ENCODE assay signal across 19 cellular contexts in the genomic region with DNA sequence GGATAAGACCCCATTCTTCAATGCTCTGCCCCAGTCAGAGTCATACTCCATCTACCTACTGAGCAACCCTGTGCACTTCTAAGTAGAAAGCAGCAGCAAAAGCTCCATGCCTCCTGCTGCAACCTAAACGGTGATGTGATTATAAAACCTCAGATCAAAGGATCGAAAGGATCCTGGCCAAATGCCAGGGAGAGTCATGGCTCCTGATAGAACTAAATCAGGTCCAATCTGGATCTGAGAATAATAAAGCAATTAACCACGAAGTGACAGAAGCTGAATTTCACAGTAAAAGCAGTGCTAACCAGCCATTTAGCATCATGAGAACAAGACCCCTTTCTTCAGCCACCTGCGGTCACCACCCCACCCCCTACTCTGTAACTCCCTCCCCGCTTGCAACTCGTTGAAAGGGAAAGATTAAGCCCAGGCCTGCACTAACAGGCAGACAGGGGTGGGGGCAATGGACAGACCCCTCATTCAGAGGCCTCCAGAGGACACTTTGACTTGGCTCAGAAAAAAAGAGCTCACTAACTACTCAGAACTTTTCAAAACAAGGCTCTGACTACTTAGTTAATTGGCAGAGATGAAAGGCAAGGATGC.
A peak's percentile ranks its signal among the peaks of the same experiment; 100 is the strongest.
DNase-seq lines count a peak whose midpoint lies in the region; ATAC-seq and TF ChIP-seq lines count a peak whose summit lies in the region.
"Had no signal": no experiment of that assay in that cellular context is flagged by ENCODE, and none has a peak within 500 bp of the region (broad histone marks: within the 10 kb centered on the region; RNA-seq: fewer than 3 reads in every experiment).

No MANE protein-coding gene starts in this region.

- no peak for TF ChIP-seq CTCF in WTC11 (IDR thresholded peaks at IDR 0.05)
- no peak for TF ChIP-seq CTCF in gastrocnemius medialis (IDR thresholded peaks at IDR 0.05 in 4 of 5, conservative IDR thresholded peaks at IDR 0.05 in 1 of 5)

- in situ Hi-C loops in gastrocnemius medialis (cut with MboI; ENCODE audit: low sequenced_read_pairs in 4 of 4) = no loop called here

- H3K36me3 Mint-ChIP-seq in WTC11 = peaks cover under 1% of the 10 kb centered on the region; the same call in 1 of the 2 replicates
- no peaks in the 10 kb centered on the region for H3K36me3 Mint-ChIP-seq in activated CD4-positive, alpha-beta memory T cell treated with anti-CD3 and anti-CD28 coated beads for 36 hours
- H3K36me3 Mint-ChIP-seq: CD8-positive, alpha-beta memory T cell had no signal

- H3K36me3 ChIP-seq in gastrocnemius medialis = no peaks in the 10 kb centered on the region
- H3K36me3 ChIP-seq: heart left ventricle had no signal

- no peaks in the 10 kb centered on the region for H3K9me3 ChIP-seq in gastrocnemius medialis
- H3K9me3 ChIP-seq: A549, psoas muscle had no signal

- H3K27ac ChIP-seq in gastrocnemius medialis = no peak overlapping the region
- H3K27ac ChIP-seq: A549, heart left ventricle, psoas muscle had no signal

- H3K4me3 ChIP-seq in gastrocnemius medialis = no peak overlapping the region
- H3K4me3 ChIP-seq: A549, heart left ventricle, psoas muscle had no signal

- H3K4me1 Mint-ChIP-seq in WTC11 = peaks cover 6% of the 10 kb centered on the region; the same call in 1 of the 2 replicates
- H3K4me1 Mint-ChIP-seq in activated CD4-positive, alpha-beta memory T cell treated with anti-CD3 and anti-CD28 coated beads for 36 hours (ENCODE audit: low read depth) = no peaks in the 10 kb centered on the region
- H3K4me1 Mint-ChIP-seq: CD8-positive, alpha-beta memory T cell had no signal

- TF ChIP-seq POLR2A in gastrocnemius medialis (IDR thresholded peaks at IDR 0.05) = no peak

- intact Hi-C loops in gastrocnemius medialis (cut with DNase I; ENCODE audit: low total_unique reads) = no loop called here
- intact Hi-C loops in activated CD4-positive, alpha-beta memory T cell treated with anti-CD3 and anti-CD28 coated beads for 36 hours (cut with micrococcal nuclease) = no loop called here

- H3K4me1 ChIP-seq in gastrocnemius medialis = no peaks in the 10 kb centered on the region
- H3K4me1 ChIP-seq: A549, heart left ventricle, psoas muscle had no signal

- CTCF ChIA-PET in WTC11 (lab: Charles Lee) = no interaction called here
- CTCF ChIA-PET in activated CD4-positive, alpha-beta memory T cell treated with anti-CD3 and anti-CD28 coated beads for 36 hours (lab: Charles Lee) = no interaction called here

- no peak overlapping the region for H3K27ac Mint-ChIP-seq in WTC11
- H3K27ac Mint-ChIP-seq in activated CD4-positive, alpha-beta memory T cell treated with anti-CD3 and anti-CD28 coated beads for 36 hours = no peak overlapping the region
- H3K27ac Mint-ChIP-seq: CD8-positive, alpha-beta memory T cell had no signal

- no peaks in the 10 kb centered on the region for H3K27me3 Mint-ChIP-seq in WTC11 (ENCODE audit: low read depth)
- no peaks in the 10 kb centered on the region for H3K27me3 Mint-ChIP-seq in activated CD4-positive, alpha-beta memory T cell treated with anti-CD3 and anti-CD28 coated beads for 36 hours
- H3K27me3 Mint-ChIP-seq: CD8-positive, alpha-beta memory T cell had no signal

- peak in 2 of 3 experiments; percentile 16 to 78 for DNase-seq in NCI-H1417 (lab: John Stamatoyannopoulos, UW)
- no peak for DNase-seq in NCI-H1417 treated with DMSO at 0.1 percent for 48 hours (lab: John Stamatoyannopoulos, UW)
- DNase-seq in NCI-H2227 (lab: John Stamatoyannopoulos, UW; ENCODE audit: unreplicated experiment) = peak; percentile 86
- DNase-seq in WTC11 (ENCODE audit: low spot score) = no peak
- peak; percentile 21 for DNase-seq in retina
- no peak for DNase-seq in gastrocnemius medialis
- no peak for DNase-seq in activated CD4-positive, alpha-beta memory T cell treated with anti-CD3 and anti-CD28 coated beads for 36 hours
- DNase-seq: activated effector memory CD4-positive, alpha-beta T cell treated with anti-CD3 and anti-CD28 coated beads, Interleukin-2, amount 50 U/mL, for 16 hours; CD8-positive, alpha-beta memory T cell; cerebellar nuclear complex; heart left ventricle; NCI-H226; psoas muscle; stimulated activated CD8-positive, alpha-beta memory T cell treated with anti-CD3 and anti-CD28 coated beads, Interleukin-4, amount 100 ng/mL, for 48 hours; T-helper 1 cell; trophoblast cell had no signal

- H3K4me3 Mint-ChIP-seq in WTC11 = no peak overlapping the region
- no peak overlapping the region for H3K4me3 Mint-ChIP-seq in activated CD4-positive, alpha-beta memory T cell treated with anti-CD3 and anti-CD28 coated beads for 36 hours
- H3K4me3 Mint-ChIP-seq: CD8-positive, alpha-beta memory T cell had no signal

- H3K27me3 ChIP-seq in gastrocnemius medialis = no peaks in the 10 kb centered on the region
- H3K27me3 ChIP-seq: heart left ventricle had no signal

- H3K9me3 Mint-ChIP-seq in WTC11 = peaks cover 17% of the 10 kb centered on the region
- H3K9me3 Mint-ChIP-seq in activated CD4-positive, alpha-beta memory T cell treated with anti-CD3 and anti-CD28 coated beads for 36 hours = no peaks in the 10 kb centered on the region

- POLR2A ChIA-PET in WTC11 (lab: Charles Lee) = no interaction called here
- POLR2A ChIA-PET in activated CD4-positive, alpha-beta memory T cell treated with anti-CD3 and anti-CD28 coated beads for 36 hours (lab: Charles Lee) = no interaction called here

- peak; percentile 32; the same call in 1 of the 2 replicates for ATAC-seq in WTC11
- no peak for ATAC-seq in gastrocnemius medialis
- ATAC-seq in HG03354 (IDR thresholded peaks at IDR 0.05; ENCODE audit: poor library complexity, severe bottlenecking, unreplicated experiment) = no peak
- ATAC-seq: A549, heart left ventricle, Panc1, psoas muscle had no signal

TF ChIP-seq in WTC11, 78 proteins besides CTCF, POLR2A, EP300 and RAD21 (continues in another document):
- no peak for TF ChIP-seq GABPB1 (CRISPR knock-in tag; IDR thresholded peaks at IDR 0.05)
- TF ChIP-seq ZNF671 (CRISPR knock-in tag; IDR thresholded peaks at IDR 0.05) = no peak
- TF ChIP-seq ATF1 (CRISPR knock-in tag; IDR thresholded peaks at IDR 0.05) = no peak
- no peak for TF ChIP-seq NR1H2 (CRISPR knock-in tag; IDR thresholded peaks at IDR 0.05)
- TF ChIP-seq ZNF423 (CRISPR knock-in tag; IDR thresholded peaks at IDR 0.05) = no peak
- TF ChIP-seq, protein P1, sequence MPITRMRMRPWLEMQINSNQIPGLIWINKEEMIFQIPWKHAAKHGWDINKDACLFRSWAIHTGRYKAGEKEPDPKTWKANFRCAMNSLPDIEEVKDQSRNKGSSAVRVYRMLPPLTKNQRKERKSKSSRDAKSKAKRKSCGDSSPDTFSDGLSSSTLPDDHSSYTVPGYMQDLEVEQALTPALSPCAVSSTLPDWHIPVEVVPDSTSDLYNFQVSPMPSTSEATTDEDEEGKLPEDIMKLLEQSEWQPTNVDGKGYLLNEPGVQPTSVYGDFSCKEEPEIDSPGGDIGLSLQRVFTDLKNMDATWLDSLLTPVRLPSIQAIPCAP (CRISPR knock-in tag; IDR thresholded peaks at IDR 0.05) = no peak
- TF ChIP-seq MAX (CRISPR knock-in tag; IDR thresholded peaks at IDR 0.05) = no peak
- TF ChIP-seq, protein P2, sequence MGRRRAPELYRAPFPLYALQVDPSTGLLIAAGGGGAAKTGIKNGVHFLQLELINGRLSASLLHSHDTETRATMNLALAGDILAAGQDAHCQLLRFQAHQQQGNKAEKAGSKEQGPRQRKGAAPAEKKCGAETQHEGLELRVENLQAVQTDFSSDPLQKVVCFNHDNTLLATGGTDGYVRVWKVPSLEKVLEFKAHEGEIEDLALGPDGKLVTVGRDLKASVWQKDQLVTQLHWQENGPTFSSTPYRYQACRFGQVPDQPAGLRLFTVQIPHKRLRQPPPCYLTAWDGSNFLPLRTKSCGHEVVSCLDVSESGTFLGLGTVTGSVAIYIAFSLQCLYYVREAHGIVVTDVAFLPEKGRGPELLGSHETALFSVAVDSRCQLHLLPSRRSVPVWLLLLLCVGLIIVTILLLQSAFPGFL (CRISPR knock-in tag; IDR thresholded peaks at IDR 0.05; ENCODE audit: borderline replicate concordance) = no peak
- no peak for TF ChIP-seq ZNF532 (CRISPR knock-in tag; IDR thresholded peaks at IDR 0.05; ENCODE audit: borderline replicate concordance)

Comparison
In these comparisons a context has a peak if more than half of its experiments do, and no peak if none do; other contexts are left out.
1. DNase-seq: peak in NCI-H1417 (2 of 3), NCI-H2227 (single experiment) and retina (single experiment); none in NCI-H1417 treated with DMSO at 0.1 percent for 48 hours (single experiment), WTC11 (single experiment), gastrocnemius medialis (0 of 2) and activated CD4-positive, alpha-beta memory T cell treated with anti-CD3 and anti-CD28 coated beads for 36 hours (single experiment).